ENCODE assay signal across 8 cellular contexts in genomic region chr18:12308386-12309100, GRCh38. TPM values are rescaled to one million over a fixed set of nuclear protein-coding genes. Genes with fewer than 3 reads are reported as not detected.
DNase-seq lines count a peak whose midpoint lies in the region; ATAC-seq and TF ChIP-seq lines count a peak whose summit lies in the region.

No MANE protein-coding gene starts in this region.

- peak overlapping the region; percentile 81 for H3K14ac ChIP-seq in IMR-90 (replicated peaks; ENCODE audit: low read depth, low read length)

- H3K9ac ChIP-seq in IMR-90 (ENCODE audit: low read depth, low read length) = peak overlapping the region; percentile 99

- ATAC-seq in GM21825 (IDR thresholded peaks at IDR 0.05; ENCODE audit: unreplicated experiment) (peak; percentile 40), IMR-90 (ENCODE audit: low read depth) (peak; percentile 50)
- ATAC-seq in naive thymus-derived CD8-positive, alpha-beta T cell = peak in 1 of 2 donors; percentile 64

- peak overlapping the region; percentile 77 for H3K4me2 ChIP-seq in IMR-90 (ENCODE audit: low read depth, low read length)

- dilution Hi-C loops in IMR-90 (cut with HindIII; ENCODE audit: low sequenced_read_pairs, unreplicated experiment) = no loop called here

- peaks cover 22 to 55% (median 40%) of the 10 kb centered on the region in 5 donors for H3K27me3 Mint-ChIP-seq in naive thymus-derived CD8-positive, alpha-beta T cell

- H3K27me3 ChIP-seq in IMR-90 (ENCODE audit: control insufficient read depth, insufficient read depth, low read length) = no peaks in the 10 kb centered on the region

- intact Hi-C loops in IMR-90 (cut with micrococcal nuclease) = loop anchor here (1.0 kb wide), 2 partner anchors 29 to 36 kb away; no protein-coding TSS in a partner anchor

- peak overlapping the region; percentile 84 for H2AFZ ChIP-seq in IMR-90 (replicated peaks; ENCODE audit: low read length, poor library complexity)

- peak overlapping the region; percentile 90 for H3K56ac ChIP-seq in IMR-90 (ENCODE audit: extremely low read depth, insufficient read depth, low read length)

- H4K5ac ChIP-seq in IMR-90 (ENCODE audit: low read depth, low read length) = no peak overlapping the region; the same call in 1 of the 2 replicates

- no TSS peak for BruUV-seq in IMR-90 (replicated peaks; lab: Mats Ljungman, UMichigan)

- H4K8ac ChIP-seq in IMR-90 (ENCODE audit: low read depth in 2 of 2, low read length in 2 of 2) = peak overlapping the region; percentile 67 to 72; a peak in 3 of 4 replicates

- TF ChIP-seq CTCF in IMR-90 (conservative IDR thresholded peaks at IDR 0.05; ENCODE audit: low read depth, low read length) = no peak
- TF ChIP-seq CTCF in VCaP (conservative IDR thresholded peaks at IDR 0.05) = no peak
- no peak for TF ChIP-seq CTCF in fibroblast of mammary gland (conservative IDR thresholded peaks at IDR 0.05; ENCODE audit: control insufficient read depth, insufficient read depth, low read depth, low read length)

- no peak overlapping the region for H2BK15ac ChIP-seq in IMR-90 (ENCODE audit: low read depth, low read length)

- peaks cover 40% of the 10 kb centered on the region for H4K20me1 ChIP-seq in IMR-90 (ENCODE audit: insufficient read depth, low read length)

- peak overlapping the region; percentile 97 for H3K27ac ChIP-seq in IMR-90 (ENCODE audit: insufficient read depth, low read length)
- H3K27ac ChIP-seq in VCaP = peak overlapping the region; percentile 54; the same call in 1 of the 2 replicates

- H3K18ac ChIP-seq in IMR-90 (ENCODE audit: low read depth, low read length) = peak overlapping the region; percentile 28

- H3K36me3 Mint-ChIP-seq in naive thymus-derived CD8-positive, alpha-beta T cell = peaks cover 6 to 13% (median 10%) of the 10 kb centered on the region in 3 donors

- peak overlapping the region in 8 of 10 donors; percentile 11 to 80 (median 46) for H3K4me3 Mint-ChIP-seq in naive thymus-derived CD8-positive, alpha-beta T cell

- CTCF ChIA-PET in IMR-90 (lab: Yijun Ruan, JAX) = interaction anchor here (2.4 kb wide), 1 partner anchor 37 kb away, joined by 9 read pairs; no protein-coding TSS in a partner anchor

- H3K9me1 ChIP-seq in IMR-90 (ENCODE audit: insufficient read depth, low read length) = peaks cover 18% of the 10 kb centered on the region; the same call in 1 of the 2 replicates

- H2BK5ac ChIP-seq in IMR-90 (ENCODE audit: low read depth, low read length, poor library complexity, severe bottlenecking) = peak overlapping the region; percentile 84

- H2BK20ac ChIP-seq in IMR-90 (ENCODE audit: low read depth, low read length) = no peak overlapping the region

- WGBS in IMR-90 (ENCODE audit: extremely low coverage in 2 of 2, insufficient read length in 1 of 2), 2 experiments = 0% methylated on average over 61 of the region's 81 CpGs; no CpG with 5 or more reads in 1 of the 2 experiments

- peak; percentile 22 for DNase-seq in NCI-H1105 (lab: John Stamatoyannopoulos, UW)
- DNase-seq in NCI-H1105 treated with DMSO at 0.1 percent for 48 hours (lab: John Stamatoyannopoulos, UW) = no peak
- peak; percentile 88 for DNase-seq in IMR-90
- DNase-seq in fibroblast of mammary gland (ENCODE audit: low read depth) = peak; percentile 91
- DNase-seq in naive thymus-derived CD8-positive, alpha-beta T cell = peak in 1 of 10 donors; percentile 11
- no peak for DNase-seq in activated gamma-delta T cell (lab: John Stamatoyannopoulos, UW)

- in situ Hi-C loops in IMR-90 (cut with MboI; ENCODE audit: low sequenced_read_pairs) = loop anchor here (5.0 kb wide), 1 partner anchor 36 kb away; no protein-coding TSS in a partner anchor

- peaks cover 25% of the 10 kb centered on the region for H3K36me3 ChIP-seq in IMR-90 (ENCODE audit: control insufficient read depth, insufficient read depth, low read length)

- peaks cover 0 to 35% (median 11%) of the 10 kb centered on the region in 9 donors for H3K9me3 Mint-ChIP-seq in naive thymus-derived CD8-positive, alpha-beta T cell

- H3K4me3 ChIP-seq in IMR-90 (ENCODE audit: insufficient read depth, low read depth, low read length) (peak overlapping the region; percentile 96), fibroblast of mammary gland (ENCODE audit: control insufficient read depth, low read depth, low read length) (peak overlapping the region; percentile 88)

- peak overlapping the region; percentile 94 for H2AK9ac ChIP-seq in IMR-90 (replicated peaks; ENCODE audit: low read depth, low read length, poor library complexity)

- peaks cover 2% of the 10 kb centered on the region for H3K9me3 ChIP-seq in IMR-90 (ENCODE audit: control insufficient read depth, insufficient read depth, low read length)

- peak overlapping the region; percentile 79 for H3K23ac ChIP-seq in IMR-90 (ENCODE audit: low read depth, low read length)

- H3K4ac ChIP-seq in IMR-90 (ENCODE audit: low read depth, low read length) = peak overlapping the region; percentile 72

- peak overlapping the region; percentile 77 for H2AK5ac ChIP-seq in IMR-90 (ENCODE audit: low read depth, low read length)

- H3K79me1 ChIP-seq in IMR-90 (ENCODE audit: low read depth in 1 of 2, low read length in 2 of 2) = peaks cover 18 to 50% of the 10 kb centered on the region in 2 experiments; a peak in 3 of 4 replicates

- TF ChIP-seq RAD21 in IMR-90 (IDR thresholded peaks at IDR 0.05; ENCODE audit: low read length) = no peak; the same call in 1 of the 2 replicates

- no peak overlapping the region for H3K27ac Mint-ChIP-seq in naive thymus-derived CD8-positive, alpha-beta T cell

- peaks cover 3 to 32% (median 15%) of the 10 kb centered on the region in 4 donors for H3K4me1 Mint-ChIP-seq in naive thymus-derived CD8-positive, alpha-beta T cell

- peak overlapping the region; percentile 30; the same call in 1 of the 2 replicates for H2BK120ac ChIP-seq in IMR-90 (ENCODE audit: low read depth, low read length)

- peaks cover 16% of the 10 kb centered on the region for H3K4me1 ChIP-seq in IMR-90 (ENCODE audit: control insufficient read depth, insufficient read depth, low read length)

- peak overlapping the region; percentile 77 for H4K91ac ChIP-seq in IMR-90 (ENCODE audit: insufficient read depth, low read depth, low read length)

- TF ChIP-seq POLR2A in IMR-90 (IDR thresholded peaks at IDR 0.05; ENCODE audit: low read depth, low read length) = no peak; the same call in 1 of the 2 replicates

- POLR2A ChIA-PET in IMR-90 (lab: Charles Lee; ENCODE audit: unreplicated experiment) = no interaction called here
- POLR2A ChIA-PET in naive thymus-derived CD8-positive, alpha-beta T cell (lab: Charles Lee) = interaction anchor here (1.0 kb wide), 1 partner anchor 68 kb away, joined by 3 read pairs; the partner anchor contains the start of gene AFG3L2

TF ChIP-seq in IMR-90, 13 proteins besides CTCF, POLR2A, EP300 and RAD21:
- TF ChIP-seq ELK1 (IDR thresholded peaks at IDR 0.05; ENCODE audit: borderline replicate concordance, low read depth, low read length) (no peak), RFX5 (IDR thresholded peaks at IDR 0.05; ENCODE audit: low read depth, low read length) (no peak), USF2 (IDR thresholded peaks at IDR 0.05; ENCODE audit: low read depth, low read length) (no peak), MXI1 (IDR thresholded peaks at IDR 0.05; ENCODE audit: borderline replicate concordance, low read depth, low read length) (peak; percentile 94), MAZ (IDR thresholded peaks at IDR 0.05; ENCODE audit: borderline replicate concordance, low read depth, low read length) (no peak; the same call in 1 of the 2 replicates), CEBPB (IDR thresholded peaks at IDR 0.05; ENCODE audit: low read depth, low read length) (peak; percentile 56), BHLHE40 (IDR thresholded peaks at IDR 0.05; ENCODE audit: low read depth, low read length) (no peak), FOS (IDR thresholded peaks at IDR 0.05; ENCODE audit: low read depth, low read length) (peak; percentile 86), RCOR1 (IDR thresholded peaks at IDR 0.05; ENCODE audit: insufficient replicate concordance, low read length) (no peak)
TF ChIP-seq in IMR-90: peak in this region for 3.

RNA-seq across cellular contexts. Expression of gene TUBB6, which starts 0.5 kb away (rescaled TPM):
- 927 and 997 TPM in 2 replicates for total RNA-seq in IMR-90 (2012; rRNA removed)
- polyA plus RNA-seq in IMR-90 (2012; rRNA removed) = 1,040 and 1,386 TPM in 2 replicates
- 740 and 1,531 TPM in 2 replicates for polyA plus RNA-seq in IMR-90 (2012; cell fraction: cytosol; rRNA removed)
- 748 and 1,694 TPM in 2 replicates for polyA plus RNA-seq in IMR-90 (2012; cell fraction: nucleus; rRNA removed; ENCODE audit: low replicate concordance)
- total RNA-seq in naive thymus-derived CD8-positive, alpha-beta T cell = 1 to 10 TPM; 2.1 to 3.1 TPM
- 1 to 10 TPM in 2 of 3 donors, not detected in 1; 1.2 to 3.1 TPM for polyA plus RNA-seq in naive thymus-derived CD8-positive, alpha-beta T cell

RNA-seq across cellular contexts. Expression of gene CIDEA, which starts 54.4 kb away (rescaled TPM):
- total RNA-seq in IMR-90 (2012; rRNA removed) = not detected in 2 replicates
- polyA plus RNA-seq in IMR-90 (2012; rRNA removed) = not detected in 2 replicates
- polyA plus RNA-seq in IMR-90 (2012; cell fraction: cytosol; rRNA removed) = 0.12 TPM in 1 of 2 replicates, not detected in the other
- not detected in 2 replicates for polyA plus RNA-seq in IMR-90 (2012; cell fraction: nucleus; rRNA removed; ENCODE audit: low replicate concordance)
- total RNA-seq in naive thymus-derived CD8-positive, alpha-beta T cell = not detected
- polyA plus RNA-seq in naive thymus-derived CD8-positive, alpha-beta T cell = not detected

Comparison
In these comparisons a context has a peak if more than half of its experiments do, and no peak if none do; other contexts are left out.
1. DNase-seq: peak in NCI-H1105 (single experiment), IMR-90 (single experiment) and fibroblast of mammary gland (single experiment); none in NCI-H1105 treated with DMSO at 0.1 percent for 48 hours (single experiment) and activated gamma-delta T cell (single experiment).
2. RNA of gene TUBB6, which starts 0.5 kb away (total RNA-seq): 927 to 997 TPM in IMR-90; 2.1 to 3.1 TPM in naive thymus-derived CD8-positive, alpha-beta T cell; every median in the first group is over 100 times any median in the second.